Comparison of ENCODE assay signal across 19 cellular contexts in genomic region chr7:155130493-155130892, GRCh38.
A peak's percentile ranks its signal among the peaks of the same experiment; 100 is the strongest.
DNase-seq lines count a peak whose midpoint lies in the region; ATAC-seq, FAIRE-seq and TF ChIP-seq lines count a peak whose summit lies in the region.
"Had no signal": no experiment of that assay in that cellular context is flagged by ENCODE, and none has a peak within 500 bp of the region (broad histone marks: within the 10 kb centered on the region; RNA-seq: fewer than 3 reads in every experiment).

No MANE protein-coding gene starts in this region.

- in situ Hi-C loops in HepG2 (cut with HindIII; ENCODE audit: extremely low pct_ligation_motif_present, low pct_unique_long_range_greater_than_20kb), result no loop called here

- no peak overlapping the region for H2BK20ac ChIP-seq in H1 (ENCODE audit: low read length)

- no peaks in the 10 kb centered on the region for H3K36me3 ChIP-seq in HepG2 (replicated peaks in 1 of 2; ENCODE audit: control insufficient read depth in 1 of 2, insufficient read depth in 2 of 2, low read length in 2 of 2)
- H3K36me3 ChIP-seq in right lobe of liver, result no peaks in the 10 kb centered on the region
- H3K36me3 ChIP-seq in H1 (ENCODE audit: control insufficient read depth in 2 of 4, insufficient read depth in 4 of 4, low read length in 3 of 4), result no peaks in the 10 kb centered on the region
- H3K36me3 ChIP-seq in trophoblast cell (ENCODE audit: control insufficient read depth in 1 of 2, insufficient read depth in 2 of 2, low read length in 2 of 2), result no peaks in the 10 kb centered on the region
- H3K36me3 ChIP-seq: BLaER1 treated with 17β-estradiol and CSF1 and Interleukin-3, amounts not matched to agents 10 nM and 100 nM had no signal

- no peak for DNase-seq in HepG2 (ENCODE audit: low spot score)
- no peak for DNase-seq in right lobe of liver
- DNase-seq in H1 (ENCODE audit: low read depth in 1 of 2, low spot score in 2 of 2), result no peak
- no peak for DNase-seq in trophoblast cell
- no peak for DNase-seq in NCI-H2107 treated with DMSO at 0.1 percent for 48 hours (lab: John Stamatoyannopoulos, UW; ENCODE audit: unreplicated experiment)
- DNase-seq in stimulated activated CD4-positive, alpha-beta T cell treated with anti-CD3 and anti-CD28 coated beads, Interleukin-2, amount 100 ng/mL, for 24 hours, result no peak
- DNase-seq: 8988T; Calu3; CD8-positive, alpha-beta T cell; DMS53; DND-41; EL; GOT3; H9 had no signal

- H3K4me1 ChIP-seq in HepG2 (ENCODE audit: insufficient read depth, low read length) (no peaks in the 10 kb centered on the region), right lobe of liver (no peaks in the 10 kb centered on the region), H1 (replicated peaks in 1 of 4; ENCODE audit: control insufficient read depth in 3 of 4, insufficient read depth in 4 of 4, low read length in 3 of 4) (no peaks in the 10 kb centered on the region), trophoblast cell (ENCODE audit: control insufficient read depth in 1 of 2, insufficient read depth in 2 of 2, low read length in 2 of 2) (no peaks in the 10 kb centered on the region)
- H3K4me1 ChIP-seq: BLaER1 treated with 17β-estradiol and CSF1 and Interleukin-3, amounts not matched to agents 10 nM and 100 nM had no signal

- no peaks in the 10 kb centered on the region for H3K23me2 ChIP-seq in H1 (ENCODE audit: low read depth, low read length)

- no peaks in the 10 kb centered on the region for H3K27me3 ChIP-seq in HepG2 (ENCODE audit: control insufficient read depth in 1 of 2, insufficient read depth in 2 of 2, low read length in 2 of 2)
- H3K27me3 ChIP-seq in right lobe of liver, result no peaks in the 10 kb centered on the region
- no peaks in the 10 kb centered on the region; a peak in 1 of 7 replicates for H3K27me3 ChIP-seq in H1 (replicated peaks in 1 of 4; ENCODE audit: control insufficient read depth in 3 of 4, extremely low read depth in 1 of 4, insufficient read depth in 3 of 4, low read length in 3 of 4)
- no peaks in the 10 kb centered on the region for H3K27me3 ChIP-seq in trophoblast cell (ENCODE audit: insufficient read depth, low read length)
- H3K27me3 ChIP-seq: BLaER1 treated with 17β-estradiol and CSF1 and Interleukin-3, amounts not matched to agents 10 nM and 100 nM had no signal

- TF ChIP-seq CTCF in HepG2 (CRISPR knock-in tag; IDR thresholded peaks at IDR 0.05) (no peak), right lobe of liver (IDR thresholded peaks at IDR 0.05) (no peak), H1 (IDR thresholded peaks at IDR 0.05; ENCODE audit: control extremely low read depth in 1 of 3, insufficient read depth in 1 of 3, low read depth in 1 of 3, low read length in 3 of 3) (no peak)

- H2BK15ac ChIP-seq in H1 (ENCODE audit: low read length), result peak overlapping the region; percentile 2; the same call in 1 of the 2 replicates

- no peak overlapping the region for H4K12ac ChIP-seq in trophoblast cell (ENCODE audit: low read depth, low read length)

- H4K91ac ChIP-seq in H1 (replicated peaks; ENCODE audit: insufficient read length, low read length) (no peak overlapping the region), trophoblast cell (ENCODE audit: low read depth, low read length) (no peak overlapping the region)

- H3K9me3 ChIP-seq in HepG2 (ENCODE audit: low read length) (peaks cover under 1% of the 10 kb centered on the region; the same call in 1 of the 2 replicates), right lobe of liver (no peaks in the 10 kb centered on the region), H1 (ENCODE audit: insufficient read depth in 2 of 2, low read depth in 1 of 2, low read length in 1 of 2) (no peaks in the 10 kb centered on the region), trophoblast cell (ENCODE audit: insufficient read depth, low read depth, low read length) (peaks cover 5% of the 10 kb centered on the region)

- H4K8ac ChIP-seq in H1 (ENCODE audit: extremely low read depth, insufficient read depth, low read length) (no peak overlapping the region), trophoblast cell (ENCODE audit: low read depth, low read length) (no peak overlapping the region)

- TF ChIP-seq POLR2A in HepG2 (IDR thresholded peaks at IDR 0.05; ENCODE audit: insufficient read depth in 1 of 2, low read depth in 2 of 2, low read length in 2 of 2), result no peak
- TF ChIP-seq POLR2A in right lobe of liver (IDR thresholded peaks at IDR 0.05), result no peak
- no peak for TF ChIP-seq POLR2A in H1 (IDR thresholded peaks at IDR 0.05; ENCODE audit: control extremely low read depth in 1 of 2, low read depth in 2 of 2, low read length in 2 of 2)

- H2BK120ac ChIP-seq in H1 (replicated peaks; ENCODE audit: low read depth, low read length), result no peak overlapping the region
- no peak overlapping the region for H2BK120ac ChIP-seq in trophoblast cell (ENCODE audit: insufficient read depth, low read length, poor library complexity)

- H4K5ac ChIP-seq in H1 (ENCODE audit: insufficient read length, low read depth, low read length), result no peak overlapping the region

- CTCF ChIA-PET in HepG2 (lab: Yijun Ruan, JAX; ENCODE audit: low intra/inter-chr PET ratio, low total read pairs) (no interaction called here), H1 (lab: Charles Lee; ENCODE audit: partially characterized antibody) (no interaction called here)

- H4K20me1 ChIP-seq in HepG2 (ENCODE audit: insufficient read depth, low read length) (no peaks in the 10 kb centered on the region), H1 (replicated peaks in 1 of 2; ENCODE audit: control insufficient read depth in 1 of 2, insufficient read depth in 2 of 2, low read length in 2 of 2) (peaks cover 0 to 2% of the 10 kb centered on the region in 2 experiments)
- H4K20me1 ChIP-seq: BLaER1 treated with 17β-estradiol and CSF1 and Interleukin-3, amounts not matched to agents 10 nM and 100 nM had no signal

- no peak for ATAC-seq in HepG2
- ATAC-seq in right lobe of liver, result no peak
- no peak for ATAC-seq in GM18870 (IDR thresholded peaks at IDR 0.05; ENCODE audit: unreplicated experiment)
- ATAC-seq: CD8-positive, alpha-beta T cell had no signal

- H2AK5ac ChIP-seq in H1 (ENCODE audit: low read depth, low read length), result no peak overlapping the region
- no peak overlapping the region for H2AK5ac ChIP-seq in trophoblast cell (ENCODE audit: low read length)

- no peak overlapping the region for H2AFZ ChIP-seq in HepG2 (ENCODE audit: low read length)
- no peak overlapping the region for H2AFZ ChIP-seq in H1 (ENCODE audit: low read length)
- no peak overlapping the region for H2AFZ ChIP-seq in trophoblast cell (ENCODE audit: insufficient read depth, low read length, poor library complexity)

- no TSS peak for BruUV-seq in HepG2 (replicated peaks; lab: Mats Ljungman, UMichigan)

- no peak for FAIRE-seq in HepG2 (lab: Jason Lieb, UNC)
- FAIRE-seq in H1 (lab: Jason Lieb, UNC), result no peak
- FAIRE-seq: GM12892, GM18507, HTR-8/SVneo had no signal

- peak overlapping the region; percentile 85; the same call in 1 of the 2 replicates for H2BK12ac ChIP-seq in H1 (ENCODE audit: low read depth, low read length)
- H2BK12ac ChIP-seq in trophoblast cell (ENCODE audit: low read length), result no peak overlapping the region

- H3K4me2 ChIP-seq in HepG2 (ENCODE audit: low read depth, low read length) (no peak overlapping the region), H1 (ENCODE audit: insufficient read depth in 1 of 2, low read depth in 2 of 2, low read length in 2 of 2) (no peak overlapping the region), trophoblast cell (ENCODE audit: low read length) (no peak overlapping the region)
- H3K4me2 ChIP-seq: BLaER1 treated with 17β-estradiol and CSF1 and Interleukin-3, amounts not matched to agents 10 nM and 100 nM had no signal

- WGBS in HepG2 (ENCODE audit: low lambda C conversion rate), result 77% methylated on average over 11 of the region's 14 CpGs
- WGBS in right lobe of liver (ENCODE audit: insufficient coverage, low coverage, low lambda C conversion rate, missing lambda C conversion rate), result 82% methylated on average over 7 of the region's 14 CpGs
- WGBS in H1 (ENCODE audit: extremely low coverage in 1 of 2, insufficient coverage in 1 of 2, insufficient read length in 1 of 2, insufficient replicate concordance in 2 of 2, low coverage in 1 of 2, low lambda C conversion rate in 2 of 2, missing lambda C conversion rate in 1 of 2), 2 experiments, result 92% methylated on average over 12 of the region's 14 CpGs; no CpG with 5 or more reads in 1 of the 2 experiments
- no CpG with 5 or more reads among the region's 14 CpGs for WGBS in trophoblast cell (ENCODE audit: extremely low coverage, insufficient coverage, insufficient read length)

- H3K56ac ChIP-seq in H1 (replicated peaks; ENCODE audit: insufficient read length, low read depth, low read length), result no peak overlapping the region

- TF ChIP-seq RAD21 in HepG2 (CRISPR knock-in tag; IDR thresholded peaks at IDR 0.05), result no peak
- no peak for TF ChIP-seq RAD21 in H1 (IDR thresholded peaks at IDR 0.05 in 1 of 2, conservative IDR thresholded peaks at IDR 0.05 in 1 of 2; ENCODE audit: low read depth in 2 of 2, low read length in 2 of 2)

- H3K23ac ChIP-seq in H1 (ENCODE audit: insufficient read length) (no peak overlapping the region), trophoblast cell (ENCODE audit: low read length) (no peak overlapping the region)

- no peak overlapping the region for H3K27ac ChIP-seq in HepG2 (ENCODE audit: extremely low read length, insufficient read depth, low read length)
- no peak overlapping the region for H3K27ac ChIP-seq in right lobe of liver
- no peak overlapping the region for H3K27ac ChIP-seq in H1 (ENCODE audit: low read depth, low read length)
- H3K27ac ChIP-seq in trophoblast cell (ENCODE audit: low read depth, low read length), result no peak overlapping the region
- H3K27ac ChIP-seq: BLaER1 treated with 17β-estradiol and CSF1 and Interleukin-3, amounts not matched to agents 10 nM and 100 nM had no signal

- H3K4ac ChIP-seq in H1 (replicated peaks; ENCODE audit: insufficient read length, low read depth, low read length) (peak overlapping the region; percentile 60), trophoblast cell (ENCODE audit: low read depth, low read length) (no peak overlapping the region)

- H3K9ac ChIP-seq in HepG2 (ENCODE audit: insufficient read depth, low read depth, low read length) (no peak overlapping the region), H1 (replicated peaks in 1 of 4; ENCODE audit: extremely low read depth in 1 of 4, low read depth in 3 of 4, low read length in 3 of 4) (no peak overlapping the region), trophoblast cell (ENCODE audit: low read length) (no peak overlapping the region)
- H3K9ac ChIP-seq: BLaER1 treated with 17β-estradiol and CSF1 and Interleukin-3, amounts not matched to agents 10 nM and 100 nM had no signal

- TF ChIP-seq EP300 in HepG2 (IDR thresholded peaks at IDR 0.05; ENCODE audit: low read depth in 2 of 2, low read length in 2 of 2), result no peak
- TF ChIP-seq EP300 in HepG2 (CRISPR knock-in tag; IDR thresholded peaks at IDR 0.05; ENCODE audit: borderline replicate concordance), result no peak
- TF ChIP-seq EP300 in H1 (IDR thresholded peaks at IDR 0.05; ENCODE audit: borderline replicate concordance in 1 of 2, low read depth in 2 of 2, low read length in 2 of 2), result no peak

- H3K79me1 ChIP-seq in H1 (ENCODE audit: low read depth, low read length) (no peaks in the 10 kb centered on the region), trophoblast cell (ENCODE audit: low read length) (no peaks in the 10 kb centered on the region)

- H3K14ac ChIP-seq in H1 (ENCODE audit: insufficient read length), result no peak overlapping the region
- no peak overlapping the region for H3K14ac ChIP-seq in trophoblast cell (ENCODE audit: low read length)

- 0 out of 2 replicates have a peak overlapping the region, but pooled peaks have one; percentile 56 for H2BK5ac ChIP-seq in H1 (ENCODE audit: low read depth, low read length)
- no peak overlapping the region for H2BK5ac ChIP-seq in trophoblast cell (ENCODE audit: low read depth, low read length, poor library complexity)

- no peak overlapping the region for H3K4me3 ChIP-seq in HepG2 (replicated peaks in 1 of 3; ENCODE audit: insufficient read depth in 1 of 3, low read depth in 2 of 3, low read length in 3 of 3)
- H3K4me3 ChIP-seq in right lobe of liver, result no peak overlapping the region
- no peak overlapping the region for H3K4me3 ChIP-seq in H1 (ENCODE audit: extremely low read depth in 1 of 4, insufficient read depth in 2 of 4, low read depth in 3 of 4, low read length in 4 of 4)
- H3K4me3 ChIP-seq in trophoblast cell (ENCODE audit: low read depth, low read length), result peak overlapping the region; percentile 2
- H3K4me3 ChIP-seq: BLaER1 treated with 17β-estradiol and CSF1 and Interleukin-3, amounts not matched to agents 10 nM and 100 nM had no signal

- H3K79me2 ChIP-seq in HepG2 (ENCODE audit: insufficient read depth, low read length) (no peaks in the 10 kb centered on the region), H1 (ENCODE audit: control insufficient read depth in 1 of 2, insufficient read depth in 2 of 2, low read length in 2 of 2) (no peaks in the 10 kb centered on the region), trophoblast cell (ENCODE audit: control insufficient read depth, insufficient read depth, low read length, poor library complexity) (no peaks in the 10 kb centered on the region)

- no peak overlapping the region for H3K18ac ChIP-seq in H1 (ENCODE audit: extremely low read depth, low read length)
- H3K18ac ChIP-seq in trophoblast cell (ENCODE audit: low read length), result no peak overlapping the region

- intact Hi-C loops in HepG2 (cut with micrococcal nuclease; ENCODE audit: unreplicated experiment), result no loop called here
- intact Hi-C loops in right lobe of liver (cut with DNase I), result no loop called here

- POLR2A ChIA-PET in HepG2 (lab: Yijun Ruan, JAX) (no interaction called here), H1 (lab: Charles Lee; ENCODE audit: partially characterized antibody) (no interaction called here)
